ENCODE assay signal across 9 cellular contexts in genomic region chr10:104109908-104110662, GRCh38.
DNase-seq lines count a peak whose midpoint lies in the region; ATAC-seq and TF ChIP-seq lines count a peak whose summit lies in the region.
"Had no signal": no experiment of that assay in that cellular context is flagged by ENCODE, and none has a peak within 500 bp of the region (broad histone marks: within the 10 kb centered on the region; RNA-seq: fewer than 3 reads in every experiment).

No MANE protein-coding gene starts in this region.

- no peak overlapping the region for H3K4me3 ChIP-seq in epithelial cell of esophagus (ENCODE audit: low read length)

- no peak for TF ChIP-seq CTCF in epithelial cell of esophagus (IDR thresholded peaks at IDR 0.05; ENCODE audit: insufficient read depth, low read depth, low read length, missing control alignments)

- in situ Hi-C loops in ACHN (cut with HindIII; ENCODE audit: low pct_ligation_motif_present, low pct_unique_long_range_greater_than_20kb, low sequenced_read_pairs), result no loop called here
- in situ Hi-C loops in KBM-7 (cut with MboI; ENCODE audit: low pct_unique_long_range_greater_than_20kb, low sequenced_read_pairs), result no loop called here

- peak; percentile 96 for ATAC-seq in GM19395 (IDR thresholded peaks at IDR 0.05; ENCODE audit: unreplicated experiment)
- peak; percentile 98 for ATAC-seq in HG03432 (IDR thresholded peaks at IDR 0.05; ENCODE audit: unreplicated experiment)

- DNase-seq in ACHN (peak; percentile 95), epithelial cell of esophagus (ENCODE audit: low read depth) (peak; percentile 93), middle frontal gyrus (ENCODE audit: extremely low spot score, low spot score) (no peak), NCI-H510A (lab: John Stamatoyannopoulos, UW) (no peak), KBM-7 (no peak), DMS114 treated with DMSO at 0.1 percent for 48 hours (lab: John Stamatoyannopoulos, UW; ENCODE audit: unreplicated experiment) (no peak)
- DNase-seq: activated CD4-positive, alpha-beta T cell treated with anti-CD3 and anti-CD28 coated beads, Interleukin-2, amount 50 U/mL, for 48 hours had no signal

Comparison
In these comparisons a context has a peak if more than half of its experiments do, and no peak if none do; other contexts are left out.
1. DNase-seq: peak in ACHN (single experiment) and epithelial cell of esophagus (single experiment); none in middle frontal gyrus (single experiment), NCI-H510A (single experiment), KBM-7 (single experiment) and DMS114 treated with DMSO at 0.1 percent for 48 hours (single experiment).